1 cellular context compared by ENCODE assay signal in genomic region chr3:156488771-156489170, GRCh38.
TF ChIP-seq lines count a peak whose summit lies in the region.

No MANE protein-coding gene starts in this region.

TF ChIP-seq in K562, 482 proteins besides CTCF, POLR2A, EP300 and RAD21 (continued from another document and continues in another):
- TF ChIP-seq JUND (IDR thresholded peaks at IDR 0.05; ENCODE audit: borderline replicate concordance, low read depth, low read length) (peak; percentile 75), JUND (tag; IDR thresholded peaks at IDR 0.05; ENCODE audit: borderline replicate concordance, low read depth, low read length) (peak; percentile 72; the same call in 2 of the 3 replicates), MYNN (IDR thresholded peaks at IDR 0.05) (0 out of 2 replicates have a peak, but pooled peaks have one; percentile 32), MYNN (CRISPR knock-in tag; IDR thresholded peaks at IDR 0.05) (no peak), MAFG (tag; conservative IDR thresholded peaks at IDR 0.05) (peak; percentile 70), AFF1 (IDR thresholded peaks at IDR 0.05; ENCODE audit: low read depth in 1 of 2, partially characterized antibody in 2 of 2) (no peak), U2AF2 (optimal IDR thresholded peaks at IDR 0.05; ENCODE audit: low read depth, low read length) (no peak), EZH2 (IDR thresholded peaks at IDR 0.05; ENCODE audit: borderline replicate concordance, low read depth, low read length) (no peak), ZNF274 (IDR thresholded peaks at IDR 0.05; ENCODE audit: borderline replicate concordance, low read depth, low read length) (no peak), BRF1 (IDR thresholded peaks at IDR 0.05; ENCODE audit: borderline replicate concordance, extremely low read depth, insufficient read length) (no peak), TAF15 (IDR thresholded peaks at IDR 0.05; ENCODE audit: low read depth, low read length) (no peak), ZNF436 (CRISPR knock-in tag; IDR thresholded peaks at IDR 0.05) (no peak), CLOCK (CRISPR knock-in tag; IDR thresholded peaks at IDR 0.05; ENCODE audit: borderline replicate concordance) (no peak), CXXC5 (CRISPR knock-in tag; IDR thresholded peaks at IDR 0.05) (no peak), RNF2 (IDR thresholded peaks at IDR 0.05) (no peak), KDM1A (IDR thresholded peaks at IDR 0.05) (peak; percentile 22 to 32; a peak in 2 of 4 replicates), BCL6 (CRISPR knock-in tag; IDR thresholded peaks at IDR 0.05) (no peak), ZBED1 (IDR thresholded peaks at IDR 0.05) (no peak), BHLHE40 (IDR thresholded peaks at IDR 0.05; ENCODE audit: low read length) (peak; percentile 10; the same call in 1 of the 2 replicates), E2F8 (IDR thresholded peaks at IDR 0.05; ENCODE audit: low read depth, partially characterized antibody) (no peak), IFI16 (CRISPR knock-in tag; IDR thresholded peaks at IDR 0.05) (no peak), CTCFL (IDR thresholded peaks at IDR 0.05; ENCODE audit: borderline replicate concordance, insufficient read depth, low read depth, low read length, poor library complexity, severe bottlenecking) (no peak), RFX5 (IDR thresholded peaks at IDR 0.05; ENCODE audit: low read depth, low read length) (no peak), DACH1 (IDR thresholded peaks at IDR 0.05; ENCODE audit: partially characterized antibody) (peak; percentile 44), BCOR (IDR thresholded peaks at IDR 0.05) (no peak), MXD1 (CRISPR knock-in tag; IDR thresholded peaks at IDR 0.05; ENCODE audit: borderline replicate concordance, poor library complexity, severe bottlenecking) (no peak), ARID1B (IDR thresholded peaks at IDR 0.05) (peak; percentile 86), PHF21A (IDR thresholded peaks at IDR 0.05; ENCODE audit: borderline replicate concordance, low read depth) (no peak), ZBTB26 (CRISPR knock-in tag; IDR thresholded peaks at IDR 0.05) (no peak), ZNF764 (CRISPR knock-in tag; IDR thresholded peaks at IDR 0.05; ENCODE audit: low read depth) (no peak), BRCA1 (IDR thresholded peaks at IDR 0.05) (no peak), BRCA1 (CRISPR knock-in tag; IDR thresholded peaks at IDR 0.05) (no peak), C11orf30 (IDR thresholded peaks at IDR 0.05; ENCODE audit: low read depth) (peak; percentile 72), POLR2B (IDR thresholded peaks at IDR 0.05; ENCODE audit: low read depth, partially characterized antibody) (no peak), CBX1 (IDR thresholded peaks at IDR 0.05; ENCODE audit: low read depth) (no peak), KLF1 (tag; IDR thresholded peaks at IDR 0.05) (no peak), RUNX1 (IDR thresholded peaks at IDR 0.05; ENCODE audit: low read depth) (no peak), XRCC4 (IDR thresholded peaks at IDR 0.05; ENCODE audit: extremely low read depth, insufficient read depth, insufficient read length) (no peak), ARHGAP35 (IDR thresholded peaks at IDR 0.05; ENCODE audit: partially characterized antibody) (no peak), LCOR (CRISPR knock-in tag; IDR thresholded peaks at IDR 0.05) (peak; percentile 47; the same call in 1 of the 2 replicates), SMARCA4 (IDR thresholded peaks at IDR 0.05) (peak; percentile 75), DPF2 (IDR thresholded peaks at IDR 0.05) (peak; percentile 77), TEAD4 (IDR thresholded peaks at IDR 0.05; ENCODE audit: low read length) (peak; percentile 61; the same call in 1 of the 2 replicates), TEAD4 (CRISPR knock-in tag; IDR thresholded peaks at IDR 0.05; ENCODE audit: borderline replicate concordance) (no peak), NFIC (IDR thresholded peaks at IDR 0.05) (peak; percentile 31; the same call in 1 of the 2 replicates)
- TF ChIP-seq, protein P1, sequence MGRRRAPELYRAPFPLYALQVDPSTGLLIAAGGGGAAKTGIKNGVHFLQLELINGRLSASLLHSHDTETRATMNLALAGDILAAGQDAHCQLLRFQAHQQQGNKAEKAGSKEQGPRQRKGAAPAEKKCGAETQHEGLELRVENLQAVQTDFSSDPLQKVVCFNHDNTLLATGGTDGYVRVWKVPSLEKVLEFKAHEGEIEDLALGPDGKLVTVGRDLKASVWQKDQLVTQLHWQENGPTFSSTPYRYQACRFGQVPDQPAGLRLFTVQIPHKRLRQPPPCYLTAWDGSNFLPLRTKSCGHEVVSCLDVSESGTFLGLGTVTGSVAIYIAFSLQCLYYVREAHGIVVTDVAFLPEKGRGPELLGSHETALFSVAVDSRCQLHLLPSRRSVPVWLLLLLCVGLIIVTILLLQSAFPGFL (CRISPR knock-in tag; IDR thresholded peaks at IDR 0.05) = no peak
- TF ChIP-seq, protein P2, sequence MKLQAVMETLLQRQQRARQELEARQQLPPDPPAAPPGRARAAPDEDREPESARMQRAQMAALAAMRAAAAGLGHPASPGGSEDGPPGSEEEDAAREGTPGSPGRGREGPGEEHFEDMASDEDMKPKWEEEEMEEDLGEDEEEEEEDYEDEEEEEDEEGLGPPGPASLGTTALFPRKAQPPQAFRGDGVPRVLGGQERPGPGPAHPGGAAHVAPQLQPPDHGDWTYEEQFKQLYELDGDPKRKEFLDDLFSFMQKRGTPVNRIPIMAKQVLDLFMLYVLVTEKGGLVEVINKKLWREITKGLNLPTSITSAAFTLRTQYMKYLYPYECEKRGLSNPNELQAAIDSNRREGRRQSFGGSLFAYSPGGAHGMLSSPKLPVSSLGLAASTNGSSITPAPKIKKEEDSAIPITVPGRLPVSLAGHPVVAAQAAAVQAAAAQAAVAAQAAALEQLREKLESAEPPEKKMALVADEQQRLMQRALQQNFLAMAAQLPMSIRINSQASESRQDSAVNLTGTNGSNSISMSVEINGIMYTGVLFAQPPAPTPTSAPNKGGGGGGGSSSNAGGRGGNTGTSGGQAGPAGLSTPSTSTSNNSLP (IDR thresholded peaks at IDR 0.05; ENCODE audit: borderline replicate concordance, low read depth, low read length) = peak; percentile 80; the same call in 1 of the 2 replicates
- TF ChIP-seq, protein P3, sequence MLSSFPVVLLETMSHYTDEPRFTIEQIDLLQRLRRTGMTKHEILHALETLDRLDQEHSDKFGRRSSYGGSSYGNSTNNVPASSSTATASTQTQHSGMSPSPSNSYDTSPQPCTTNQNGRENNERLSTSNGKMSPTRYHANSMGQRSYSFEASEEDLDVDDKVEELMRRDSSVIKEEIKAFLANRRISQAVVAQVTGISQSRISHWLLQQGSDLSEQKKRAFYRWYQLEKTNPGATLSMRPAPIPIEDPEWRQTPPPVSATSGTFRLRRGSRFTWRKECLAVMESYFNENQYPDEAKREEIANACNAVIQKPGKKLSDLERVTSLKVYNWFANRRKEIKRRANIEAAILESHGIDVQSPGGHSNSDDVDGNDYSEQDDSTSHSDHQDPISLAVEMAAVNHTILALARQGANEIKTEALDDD (IDR thresholded peaks at IDR 0.05) = peak; percentile 28; the same call in 1 of the 2 replicates
